In the genomic region with DNA sequence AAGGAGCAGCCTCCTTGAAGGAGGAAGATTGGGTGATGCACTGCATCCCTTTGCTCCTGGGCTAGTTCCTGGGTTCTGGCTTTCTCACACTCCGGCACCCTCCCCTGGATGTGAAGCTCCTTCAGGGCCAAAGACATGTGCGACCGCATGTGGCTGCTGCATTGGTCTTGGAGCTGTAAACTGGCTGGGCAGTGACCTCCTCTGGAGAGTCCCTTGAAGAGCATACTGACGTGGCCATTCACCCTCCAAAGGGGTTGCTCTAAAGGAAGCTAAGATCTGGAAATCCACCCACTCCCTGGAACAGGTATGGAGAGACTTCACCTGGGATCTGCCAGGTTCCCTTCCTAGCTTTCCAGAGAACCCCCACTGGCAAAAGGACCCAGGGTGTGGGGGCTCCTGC, we compare ENCODE assay signal across 1 cellular context.
TF ChIP-seq lines count a peak whose summit lies in the region.

No MANE protein-coding gene starts in this region.

TF ChIP-seq in GM23338, 12 proteins besides CTCF, POLR2A, EP300 and RAD21:
- no peak for TF ChIP-seq JUNB (IDR thresholded peaks at IDR 0.05; ENCODE audit: unreplicated experiment)
- TF ChIP-seq, protein P1, sequence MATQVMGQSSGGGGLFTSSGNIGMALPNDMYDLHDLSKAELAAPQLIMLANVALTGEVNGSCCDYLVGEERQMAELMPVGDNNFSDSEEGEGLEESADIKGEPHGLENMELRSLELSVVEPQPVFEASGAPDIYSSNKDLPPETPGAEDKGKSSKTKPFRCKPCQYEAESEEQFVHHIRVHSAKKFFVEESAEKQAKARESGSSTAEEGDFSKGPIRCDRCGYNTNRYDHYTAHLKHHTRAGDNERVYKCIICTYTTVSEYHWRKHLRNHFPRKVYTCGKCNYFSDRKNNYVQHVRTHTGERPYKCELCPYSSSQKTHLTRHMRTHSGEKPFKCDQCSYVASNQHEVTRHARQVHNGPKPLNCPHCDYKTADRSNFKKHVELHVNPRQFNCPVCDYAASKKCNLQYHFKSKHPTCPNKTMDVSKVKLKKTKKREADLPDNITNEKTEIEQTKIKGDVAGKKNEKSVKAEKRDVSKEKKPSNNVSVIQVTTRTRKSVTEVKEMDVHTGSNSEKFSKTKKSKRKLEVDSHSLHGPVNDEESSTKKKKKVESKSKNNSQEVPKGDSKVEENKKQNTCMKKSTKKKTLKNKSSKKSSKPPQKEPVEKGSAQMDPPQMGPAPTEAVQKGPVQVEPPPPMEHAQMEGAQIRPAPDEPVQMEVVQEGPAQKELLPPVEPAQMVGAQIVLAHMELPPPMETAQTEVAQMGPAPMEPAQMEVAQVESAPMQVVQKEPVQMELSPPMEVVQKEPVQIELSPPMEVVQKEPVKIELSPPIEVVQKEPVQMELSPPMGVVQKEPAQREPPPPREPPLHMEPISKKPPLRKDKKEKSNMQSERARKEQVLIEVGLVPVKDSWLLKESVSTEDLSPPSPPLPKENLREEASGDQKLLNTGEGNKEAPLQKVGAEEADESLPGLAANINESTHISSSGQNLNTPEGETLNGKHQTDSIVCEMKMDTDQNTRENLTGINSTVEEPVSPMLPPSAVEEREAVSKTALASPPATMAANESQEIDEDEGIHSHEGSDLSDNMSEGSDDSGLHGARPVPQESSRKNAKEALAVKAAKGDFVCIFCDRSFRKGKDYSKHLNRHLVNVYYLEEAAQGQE (IDR thresholded peaks at IDR 0.05; ENCODE audit: unreplicated experiment), result no peak
- TF ChIP-seq EZH2 (IDR thresholded peaks at IDR 0.05; ENCODE audit: low read depth, unreplicated experiment), result no peak
- no peak for TF ChIP-seq ZNF331 (CRISPR knock-in tag; IDR thresholded peaks at IDR 0.05; ENCODE audit: low read depth)
- TF ChIP-seq, protein P2, sequence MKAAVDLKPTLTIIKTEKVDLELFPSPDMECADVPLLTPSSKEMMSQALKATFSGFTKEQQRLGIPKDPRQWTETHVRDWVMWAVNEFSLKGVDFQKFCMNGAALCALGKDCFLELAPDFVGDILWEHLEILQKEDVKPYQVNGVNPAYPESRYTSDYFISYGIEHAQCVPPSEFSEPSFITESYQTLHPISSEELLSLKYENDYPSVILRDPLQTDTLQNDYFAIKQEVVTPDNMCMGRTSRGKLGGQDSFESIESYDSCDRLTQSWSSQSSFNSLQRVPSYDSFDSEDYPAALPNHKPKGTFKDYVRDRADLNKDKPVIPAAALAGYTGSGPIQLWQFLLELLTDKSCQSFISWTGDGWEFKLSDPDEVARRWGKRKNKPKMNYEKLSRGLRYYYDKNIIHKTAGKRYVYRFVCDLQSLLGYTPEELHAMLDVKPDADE (IDR thresholded peaks at IDR 0.05), result no peak
